Comparison of ENCODE assay signal across 15 cellular contexts in genomic region chr18:2070636-2071035, GRCh38.
A peak's percentile ranks its signal among the peaks of the same experiment; 100 is the strongest.
DNase-seq lines count a peak whose midpoint lies in the region; TF ChIP-seq lines count a peak whose summit lies in the region.
"Had no signal": no experiment of that assay in that cellular context is flagged by ENCODE, and none has a peak within 500 bp of the region (broad histone marks: within the 10 kb centered on the region; RNA-seq: fewer than 3 reads in every experiment).

No MANE protein-coding gene starts in this region.

- no peak overlapping the region for H2BK5ac ChIP-seq in neuronal stem cell (ENCODE audit: low read length)

- H3K27me3 ChIP-seq in PC-9 (ENCODE audit: insufficient read depth, low read depth) (no peaks in the 10 kb centered on the region), neuronal stem cell (ENCODE audit: control insufficient read depth in 3 of 3, insufficient read depth in 3 of 3, low read depth in 1 of 3, low read length in 3 of 3) (no peaks in the 10 kb centered on the region)
- H3K27me3 ChIP-seq: colonic mucosa had no signal

- no peaks in the 10 kb centered on the region for H4K20me1 ChIP-seq in PC-9 (ENCODE audit: insufficient read depth)

- DNase-seq in DMS53 (lab: John Stamatoyannopoulos, UW) (peak; percentile 99), NCI-H146 treated with DMSO at 0.1 percent for 48 hours (lab: John Stamatoyannopoulos, UW; ENCODE audit: unreplicated experiment) (peak; percentile 100), NCI-H524 (lab: John Stamatoyannopoulos, UW) (peak; percentile 83 to 94), dermis microvascular lymphatic vessel endothelial cell (ENCODE audit: low read depth in 2 of 2) (peak; percentile 73 to 89), PC-9 (no peak), neuronal stem cell (ENCODE audit: low spot score) (no peak), 8988T (no peak)
- no peak for DNase-seq in activated CD4-positive, alpha-beta T cell treated with anti-CD3 and anti-CD28 coated beads for 48 hours
- DNase-seq: activated CD4-positive, alpha-beta T cell treated with anti-CD3 and anti-CD28 coated beads, Interleukin-2, amount 50 U/mL, for 4 hours; CD4-positive, alpha-beta T cell; colonic mucosa; KG1; NCI-H1436 treated with DMSO at 0.1 percent for 48 hours; stimulated activated CD4-positive, alpha-beta T cell treated with anti-CD3 and anti-CD28 coated beads, Interleukin-4, amount 100 ng/mL, for 1 hour had no signal

- H2AFZ ChIP-seq in PC-9 = no peak overlapping the region
- no peak overlapping the region for H2AFZ ChIP-seq in neuronal stem cell (ENCODE audit: low read length)

- H3F3A ChIP-seq in PC-9 (ENCODE audit: insufficient read depth, low read depth) = no peaks in the 10 kb centered on the region

- no peaks in the 10 kb centered on the region for H3K79me1 ChIP-seq in neuronal stem cell (ENCODE audit: low read depth, low read length)

- H2BK12ac ChIP-seq in neuronal stem cell (ENCODE audit: low read length) = no peak overlapping the region

- no peak overlapping the region for H2BK120ac ChIP-seq in neuronal stem cell (ENCODE audit: low read depth, low read length)

- H3K23ac ChIP-seq in neuronal stem cell (ENCODE audit: low read depth, low read length, poor library complexity) = no peak overlapping the region

- CTCF ChIA-PET in PC-9 (lab: Charles Lee) = no interaction called here

- no peak overlapping the region for H3K4me3 ChIP-seq in PC-9
- H3K4me3 ChIP-seq in neuronal stem cell (ENCODE audit: low read length in 2 of 2) = no peak overlapping the region
- H3K4me3 ChIP-seq: colonic mucosa had no signal

- no TSS peak for BruUV-seq in PC-9 (replicated peaks; lab: Mats Ljungman, UMichigan)

- no peak overlapping the region for H2AK5ac ChIP-seq in neuronal stem cell (ENCODE audit: low read depth, low read length)

- H3K4me2 ChIP-seq in PC-9 (no peak overlapping the region), neuronal stem cell (ENCODE audit: insufficient read depth, low read length, poor library complexity, severe bottlenecking) (no peak overlapping the region)

- H3K4me1 ChIP-seq in PC-9 (replicated peaks; ENCODE audit: insufficient read depth) (no peaks in the 10 kb centered on the region), neuronal stem cell (ENCODE audit: control insufficient read depth in 2 of 2, insufficient read depth in 1 of 2, low read depth in 1 of 2, low read length in 2 of 2) (no peaks in the 10 kb centered on the region)
- H3K4me1 ChIP-seq: colonic mucosa had no signal

- no peak overlapping the region for H4K91ac ChIP-seq in neuronal stem cell (ENCODE audit: low read depth, low read length, poor library complexity)

- H3K18ac ChIP-seq in neuronal stem cell (ENCODE audit: low read length) = no peak overlapping the region

- H3K14ac ChIP-seq in neuronal stem cell (ENCODE audit: low read length) = no peak overlapping the region

- H3K27ac ChIP-seq in PC-9 = no peak overlapping the region
- no peak overlapping the region for H3K27ac ChIP-seq in neuronal stem cell (replicated peaks; ENCODE audit: low read length)
- H3K27ac ChIP-seq: colonic mucosa, HL-60 had no signal

- H3K9me3 ChIP-seq in PC-9 (ENCODE audit: insufficient read depth, low read depth) = no peaks in the 10 kb centered on the region; the same call in 1 of the 2 replicates
- H3K9me3 ChIP-seq in neuronal stem cell (replicated peaks in 1 of 2; ENCODE audit: control insufficient read depth in 2 of 2, insufficient read depth in 1 of 2, low read depth in 1 of 2, low read length in 2 of 2) = no peaks in the 10 kb centered on the region
- H3K9me3 ChIP-seq: colonic mucosa had no signal

- H3K9ac ChIP-seq in neuronal stem cell (ENCODE audit: low read depth, low read length, poor library complexity) = no peak overlapping the region

- POLR2A ChIA-PET in PC-9 (lab: Charles Lee; ENCODE audit: unreplicated experiment) = no interaction called here

- no peak overlapping the region for H3K4ac ChIP-seq in neuronal stem cell (ENCODE audit: low read length)

- H3K9me2 ChIP-seq in PC-9 (ENCODE audit: insufficient read depth) = no peaks in the 10 kb centered on the region

- WGBS in neuronal stem cell (ENCODE audit: extremely low coverage in 2 of 2, insufficient read length in 2 of 2, insufficient replicate concordance in 1 of 2), 2 donors = no CpG with 5 or more reads among the region's 4 CpGs

- H2BK15ac ChIP-seq in neuronal stem cell (ENCODE audit: low read length) = no peak overlapping the region

- no peak for TF ChIP-seq CTCF in PC-9 (conservative IDR thresholded peaks at IDR 0.05)

- intact Hi-C loops in PC-9 (cut with micrococcal nuclease; ENCODE audit: unreplicated experiment) = no loop called here

- no peaks in the 10 kb centered on the region for H3K79me2 ChIP-seq in PC-9 (ENCODE audit: low read depth)

- H4K8ac ChIP-seq in neuronal stem cell (ENCODE audit: low read depth, low read length) = no peak overlapping the region

- H3K36me3 ChIP-seq in PC-9 (ENCODE audit: low read depth) (no peaks in the 10 kb centered on the region), neuronal stem cell (replicated peaks in 1 of 2; ENCODE audit: control insufficient read depth in 2 of 2, insufficient read depth in 2 of 2, low read length in 2 of 2) (no peaks in the 10 kb centered on the region)
- H3K36me3 ChIP-seq: colonic mucosa had no signal

Comparison
In these comparisons a context has a peak if more than half of its experiments do, and no peak if none do; other contexts are left out.
1. DNase-seq: peak in DMS53 (single experiment), NCI-H146 treated with DMSO at 0.1 percent for 48 hours (single experiment), NCI-H524 (2 of 2) and dermis microvascular lymphatic vessel endothelial cell (2 of 2); none in PC-9 (0 of 2), neuronal stem cell (single experiment), activated CD4-positive, alpha-beta T cell treated with anti-CD3 and anti-CD28 coated beads for 48 hours (single experiment) and 8988T (single experiment).